21 cellular contexts compared by ENCODE assay signal in the genomic region with DNA sequence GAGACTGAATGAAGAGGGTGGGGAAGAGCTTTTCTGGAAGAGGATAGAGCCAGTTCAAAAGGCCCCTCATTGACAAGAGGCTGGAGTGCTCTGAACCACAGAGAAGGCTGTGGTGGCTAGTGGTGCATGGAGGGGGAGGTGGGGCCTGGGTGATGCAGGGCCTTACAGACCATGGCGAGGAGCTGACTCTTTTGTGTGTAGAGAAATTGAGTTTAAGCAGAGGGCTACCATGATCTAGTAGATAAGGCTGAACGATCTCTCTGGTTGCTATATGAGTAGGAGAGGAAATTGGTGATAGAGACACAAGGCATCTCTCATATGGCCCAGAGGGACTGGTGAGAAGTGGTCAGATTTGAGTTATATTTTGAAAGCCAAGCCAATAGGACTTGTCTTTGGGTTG.
A peak's percentile ranks its signal among the peaks of the same experiment; 100 is the strongest.
DNase-seq lines count a peak whose midpoint lies in the region; ATAC-seq and TF ChIP-seq lines count a peak whose summit lies in the region.
"Had no signal": no experiment of that assay in that cellular context is flagged by ENCODE, and none has a peak within 500 bp of the region (broad histone marks: within the 10 kb centered on the region; RNA-seq: fewer than 3 reads in every experiment).

No MANE protein-coding gene starts in this region.

- H3K9me3 Mint-ChIP-seq in nephron progenitor cell = no peaks in the 10 kb centered on the region
- H3K9me3 Mint-ChIP-seq: brain, HFFc6, natural killer cell had no signal

- H3K4me3 Mint-ChIP-seq in nephron progenitor cell = no peak overlapping the region
- H3K4me3 Mint-ChIP-seq: brain, CD14-positive monocyte, HFFc6, natural killer cell had no signal

- CTCF ChIA-PET in A673 (lab: Charles Lee) = no interaction called here

- H3K27ac ChIP-seq in A673 (ENCODE audit: low read depth, low read length, poor library complexity, severe bottlenecking) = no peak overlapping the region

- POLR2A ChIA-PET in A673 (lab: Charles Lee; ENCODE audit: low non-redundant PET) = no interaction called here

- DNase-seq in nephron progenitor cell (peak; percentile 10), posterior vena cava (ENCODE audit: low spot score) (no peak), Right ventricle myocardium superior (no peak), A673 (ENCODE audit: low spot score) (no peak), NCI-H187 treated with DMSO at 0.1 percent for 48 hours (lab: John Stamatoyannopoulos, UW) (no peak)
- DNase-seq: activated naive CD4-positive, alpha-beta T cell treated with Interleukin-2 at 50 U/mL for 16 hours; EL; HFFc6; Kasumi-1; left colon; natural killer cell; NCI-H146; NCI-H510A treated with DMSO at 0.1 percent for 48 hours; retina; transverse colon had no signal

- H3K4me1 ChIP-seq in A673 (ENCODE audit: insufficient read depth, low read length, poor library complexity, severe bottlenecking) = peaks cover 20% of the 10 kb centered on the region

- no peaks in the 10 kb centered on the region for H3K27me3 Mint-ChIP-seq in nephron progenitor cell (ENCODE audit: low read depth, poor library complexity)

- peak; percentile 76 for ATAC-seq in GM18498 (IDR thresholded peaks at IDR 0.05; ENCODE audit: unreplicated experiment)
- ATAC-seq in GM21576 (IDR thresholded peaks at IDR 0.05; ENCODE audit: unreplicated experiment) = peak; percentile 75
- peak; percentile 65 for ATAC-seq in HG03469 (IDR thresholded peaks at IDR 0.05; ENCODE audit: unreplicated experiment)
- ATAC-seq in Right ventricle myocardium superior (ENCODE audit: poor library complexity) = no peak
- ATAC-seq: left colon, Panc1 had no signal

- no peak overlapping the region for H3K4me3 ChIP-seq in A673 (ENCODE audit: low read depth, low read length, poor library complexity, severe bottlenecking)
- H3K4me3 ChIP-seq: transverse colon had no signal

- intact Hi-C loops in posterior vena cava (cut with DNase I) (loop anchor here in 1 of 2 donors (10.0 kb wide), 1 partner anchor 120 kb away; no protein-coding TSS in a partner anchor), Right ventricle myocardium superior (cut with DNase I) (no loop called here), A673 (cut with micrococcal nuclease; ENCODE audit: unreplicated experiment) (no loop called here)

- peaks cover 17% of the 10 kb centered on the region for H3K4me1 Mint-ChIP-seq in nephron progenitor cell
- H3K4me1 Mint-ChIP-seq: CD14-positive monocyte had no signal

- no peaks in the 10 kb centered on the region for H3K9me3 ChIP-seq in A673 (ENCODE audit: low read depth, low read length, poor library complexity, severe bottlenecking)
- H3K9me3 ChIP-seq: transverse colon had no signal

- no peak overlapping the region for H3K27ac Mint-ChIP-seq in nephron progenitor cell
- H3K27ac Mint-ChIP-seq: brain, CD14-positive monocyte, HFFc6, natural killer cell had no signal

- peaks cover 21% of the 10 kb centered on the region for H3K36me3 Mint-ChIP-seq in nephron progenitor cell (ENCODE audit: low read depth)
- H3K36me3 Mint-ChIP-seq: brain, CD14-positive monocyte had no signal

- no peaks in the 10 kb centered on the region for H3K27me3 ChIP-seq in A673 (replicated peaks; ENCODE audit: insufficient read depth, low read depth, low read length, poor library complexity)
- H3K27me3 ChIP-seq: transverse colon had no signal

- no peaks in the 10 kb centered on the region for H3K36me3 ChIP-seq in A673 (ENCODE audit: insufficient read depth, low read length, poor library complexity, severe bottlenecking)
- H3K36me3 ChIP-seq: transverse colon had no signal

- BruUV-seq in A673 (replicated peaks; lab: Mats Ljungman, UMichigan) = no TSS peak

- TF ChIP-seq CTCF in nephron progenitor cell (IDR thresholded peaks at IDR 0.05) = no peak
- TF ChIP-seq CTCF in A673 (conservative IDR thresholded peaks at IDR 0.05; ENCODE audit: low read depth, low read length) = no peak
